ENCODE assay signal across 15 cellular contexts in genomic region chr1:200400556-200400955, GRCh38.
"Had no signal": no experiment of that assay in that cellular context is flagged by ENCODE, and none has a peak within 500 bp of the region (broad histone marks: within the 10 kb centered on the region; RNA-seq: fewer than 3 reads in every experiment).

No MANE protein-coding gene starts in this region.

- DNase-seq: activated CD4-positive, alpha-beta T cell treated with anti-CD3 and anti-CD28 coated beads, Interleukin-2, amount 10 ng/mL, durations not matched to agents 7 days and 5 days; activated CD4-positive, CD25-positive, alpha-beta regulatory T cell; activated CD8-positive, alpha-beta memory T cell treated with anti-CD3 and anti-CD28 coated beads, Interleukin-2, amount 50 U/mL, for 48 hours; activated naive CD8-positive, alpha-beta T cell treated with anti-CD3 and anti-CD28 coated beads, Interleukin-2, amount 10 ng/mL, durations not matched to agents 7 days and 5 days; cerebellar nuclear complex; effector memory CD8-positive, alpha-beta T cell; heart right ventricle; left colon; naive thymus-derived CD8-positive, alpha-beta T cell; stimulated activated naive CD8-positive, alpha-beta T cell treated with anti-CD3 and anti-CD28 coated beads, Interleukin-15, Interleukin-2, amounts not matched to agents 100 U/mL and 50 U/mL, for 24 hours; SW 1271 had no signal

- H3K27ac ChIP-seq: epithelial cell of prostate, heart right ventricle, right atrium auricular region, skin epidermis had no signal

- H3K27me3 ChIP-seq: heart right ventricle, right atrium auricular region had no signal

- ATAC-seq: effector memory CD8-positive, alpha-beta T cell; heart right ventricle; left colon; naive thymus-derived CD8-positive, alpha-beta T cell; stimulated activated naive CD8-positive, alpha-beta T cell treated with anti-CD3 and anti-CD28 coated beads, Interleukin-15, Interleukin-2, amounts not matched to agents 100 U/mL and 50 U/mL, for 24 hours had no signal

- H3K9me3 ChIP-seq: heart right ventricle, right atrium auricular region had no signal

- H3K4me3 ChIP-seq: heart right ventricle, lung, right atrium auricular region, skin epidermis had no signal
